8 cellular contexts compared by ENCODE assay signal in the genomic region with DNA sequence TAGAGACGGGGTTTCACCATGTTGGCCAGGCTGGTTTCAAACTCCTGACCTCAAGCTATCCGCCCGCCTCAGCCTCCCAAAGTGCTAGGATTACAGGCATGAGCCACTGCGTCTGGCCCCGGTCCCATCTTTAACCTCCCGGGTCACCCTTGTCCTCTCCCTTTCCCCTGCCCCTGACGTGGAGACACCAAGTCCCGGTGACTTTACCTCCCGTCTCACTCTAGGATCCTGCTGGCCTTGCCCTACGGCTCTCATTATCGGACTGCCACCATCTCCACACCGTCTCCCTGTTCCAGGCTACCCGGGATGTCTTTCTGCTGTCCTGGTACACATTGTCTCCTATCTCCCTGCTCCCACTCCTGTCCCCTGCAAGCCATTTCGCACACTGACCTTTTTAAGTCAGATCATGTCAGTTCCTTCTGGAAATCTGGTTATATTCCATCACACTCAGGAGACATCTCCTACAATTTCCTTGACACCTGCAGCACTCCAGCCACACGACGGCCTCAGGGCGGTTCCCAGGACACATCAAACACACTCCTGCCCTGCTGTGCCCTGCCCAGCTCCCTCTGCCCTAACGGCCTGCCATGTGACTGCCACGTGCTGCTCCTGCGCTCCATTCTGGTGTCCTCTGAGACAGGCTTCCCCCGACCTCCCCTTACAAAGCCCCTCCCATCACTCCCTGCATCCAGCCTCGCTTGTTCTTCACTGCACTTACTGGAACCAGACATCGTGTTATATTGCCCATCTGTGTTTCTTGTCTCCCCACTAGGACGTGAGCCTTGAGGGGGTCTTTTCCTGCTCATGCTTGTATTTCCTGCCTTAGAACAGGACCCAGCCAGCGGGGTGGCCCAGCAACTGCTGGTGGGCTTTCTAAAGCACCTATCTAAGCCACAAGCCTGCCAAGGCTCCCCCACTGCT. TPM values are rescaled to one million over a fixed set of nuclear protein-coding genes. Genes with fewer than 3 reads are reported as not detected.
DNase-seq lines count a peak whose midpoint lies in the region; ATAC-seq and TF ChIP-seq lines count a peak whose summit lies in the region.
"Had no signal": no experiment of that assay in that cellular context is flagged by ENCODE, and none has a peak within 500 bp of the region (broad histone marks: within the 10 kb centered on the region; RNA-seq: fewer than 3 reads in every experiment).

No MANE protein-coding gene starts in this region.

- H3K27me3 Mint-ChIP-seq in T-helper 17 cell: peaks cover 7% of the 10 kb centered on the region

- 93% methylated on average over 25 of the region's 25 CpGs for WGBS in smooth muscle cell (ENCODE audit: low lambda C conversion rate)

- H3K4me1 ChIP-seq in right atrium auricular region (peaks cover 0 to 16% of the 10 kb centered on the region in 2 donors), smooth muscle cell (ENCODE audit: low read depth) (no peaks in the 10 kb centered on the region)

- no peak for ATAC-seq in T-helper 17 cell
- ATAC-seq in HG02610 (IDR thresholded peaks at IDR 0.05; ENCODE audit: unreplicated experiment): no peak

- H3K36me3 ChIP-seq in right atrium auricular region (no peaks in the 10 kb centered on the region), smooth muscle cell (ENCODE audit: low read depth) (no peaks in the 10 kb centered on the region)

- peak; percentile 7 for DNase-seq in H4 (ENCODE audit: low spot score)
- no peak for DNase-seq in T-helper 17 cell
- no peak for DNase-seq in right atrium auricular region (ENCODE audit: low spot score)
- DNase-seq in smooth muscle cell (lab: John Stamatoyannopoulos, UW; ENCODE audit: unreplicated experiment): no peak
- no peak for DNase-seq in A172 (ENCODE audit: low spot score)
- no peak for DNase-seq in NCI-H2227 treated with DMSO at 0.1 percent for 48 hours (lab: John Stamatoyannopoulos, UW)

- TF ChIP-seq CTCF in right atrium auricular region (IDR thresholded peaks at IDR 0.05) (no peak), smooth muscle cell (IDR thresholded peaks at IDR 0.05; ENCODE audit: borderline replicate concordance, insufficient read depth, poor library complexity, severe bottlenecking) (no peak)

- H2AFZ ChIP-seq in smooth muscle cell (ENCODE audit: low read depth): no peak overlapping the region

- peak overlapping the region; percentile 79 for H3K27ac Mint-ChIP-seq in T-helper 17 cell

- H3K9ac ChIP-seq in smooth muscle cell (ENCODE audit: low read depth): no peak overlapping the region

- peak overlapping the region; percentile 33 to 52 for H3K4me3 ChIP-seq in right atrium auricular region
- peak overlapping the region; percentile 26 for H3K4me3 ChIP-seq in smooth muscle cell

- peaks cover 22% of the 10 kb centered on the region for H3K4me1 Mint-ChIP-seq in T-helper 17 cell

- no peaks in the 10 kb centered on the region for H4K20me1 ChIP-seq in smooth muscle cell (ENCODE audit: low read depth)

- H3K9me3 ChIP-seq in T-helper 17 cell (ENCODE audit: control insufficient read depth, low read length, poor library complexity, severe bottlenecking) (no peaks in the 10 kb centered on the region), right atrium auricular region (no peaks in the 10 kb centered on the region), smooth muscle cell (replicated peaks; ENCODE audit: low read depth) (no peaks in the 10 kb centered on the region)

- H3K27ac ChIP-seq in right atrium auricular region: no peak overlapping the region
- no peak overlapping the region for H3K27ac ChIP-seq in smooth muscle cell (ENCODE audit: low read depth)
- H3K27ac ChIP-seq: epithelial cell of prostate had no signal

- H3K4me3 Mint-ChIP-seq in T-helper 17 cell: peak overlapping the region; percentile 77

- peak overlapping the region; percentile 75 for H3K4me2 ChIP-seq in smooth muscle cell

- H3F3A ChIP-seq in smooth muscle cell (ENCODE audit: low read depth): no peaks in the 10 kb centered on the region

- no peaks in the 10 kb centered on the region for H3K36me3 Mint-ChIP-seq in T-helper 17 cell (ENCODE audit: low read depth)

- H3K27me3 ChIP-seq in right atrium auricular region (no peaks in the 10 kb centered on the region), smooth muscle cell (ENCODE audit: low read depth) (no peaks in the 10 kb centered on the region)

- H3K79me2 ChIP-seq in smooth muscle cell (ENCODE audit: low read depth): no peaks in the 10 kb centered on the region

RNA-seq across cellular contexts. Expression of a gene that starts 32.7 kb away (rescaled TPM):
- 0.83 and 3.5 TPM in 2 replicates for total RNA-seq in H4 (2014; rRNA removed; shearing (Covaris generic))
- total RNA-seq in T-helper 17 cell: not detected
- total RNA-seq in right atrium auricular region: 10 to 100 TPM; 14.9 to 33.7 TPM
- total RNA-seq in smooth muscle cell: 2.2 and 3.5 TPM in 2 replicates
- polyA plus RNA-seq in smooth muscle cell: 0.27 and 7.4 TPM in 2 replicates
- 5.8 and 7.5 TPM in 2 replicates for total RNA-seq in A172 (2014; rRNA removed; shearing (Covaris generic))
